Comparison of ENCODE assay signal across 1 cellular context in genomic region chr12:79850610-79851299, GRCh38.
TF ChIP-seq lines count a peak whose summit lies in the region.

No MANE protein-coding gene starts in this region.

TF ChIP-seq in GM23338, 12 proteins besides CTCF, POLR2A, EP300 and RAD21 (continued from another document):
- TF ChIP-seq ZNF462 (CRISPR knock-in tag; IDR thresholded peaks at IDR 0.05) (no peak), CREB1 (CRISPR knock-in tag; IDR thresholded peaks at IDR 0.05; ENCODE audit: low read depth) (no peak), ZNF331 (CRISPR knock-in tag; IDR thresholded peaks at IDR 0.05; ENCODE audit: low read depth) (no peak), JUNB (IDR thresholded peaks at IDR 0.05; ENCODE audit: unreplicated experiment) (no peak)
